ENCODE assay signal across 23 cellular contexts in genomic region chr10:67473850-67474633, GRCh38.
DNase-seq lines count a peak whose midpoint lies in the region; ATAC-seq and TF ChIP-seq lines count a peak whose summit lies in the region.
"Had no signal": no experiment of that assay in that cellular context is flagged by ENCODE, and none has a peak within 500 bp of the region (broad histone marks: within the 10 kb centered on the region; RNA-seq: fewer than 3 reads in every experiment).

No MANE protein-coding gene starts in this region.

- no peaks in the 10 kb centered on the region for H3K79me2 ChIP-seq in PC-3 (ENCODE audit: low read length)

- peaks cover 12% of the 10 kb centered on the region for H3K36me3 Mint-ChIP-seq in mesothelial cell of epicardium
- H3K36me3 Mint-ChIP-seq: CD14-positive monocyte; CD4-positive, alpha-beta memory T cell; CD4-positive, CD25-positive, alpha-beta regulatory T cell had no signal

- intact Hi-C loops in PC-3 (cut with micrococcal nuclease) = no loop called here

- peak; percentile 11 for ATAC-seq in PC-3
- ATAC-seq in HG03097 (IDR thresholded peaks at IDR 0.05; ENCODE audit: low FRiP score, unreplicated experiment) = no peak
- ATAC-seq: GM12878 had no signal

- BruUV-seq in PC-3 (replicated peaks; lab: Mats Ljungman, UMichigan) = no TSS peak

- 0 out of 2 replicates have a peak, but pooled peaks cover 4% of the 10 kb centered on the region for H3K27me3 ChIP-seq in PC-3 (ENCODE audit: low read length)
- H3K27me3 ChIP-seq: BE2C, BLaER1 had no signal

- H3K4me1 Mint-ChIP-seq in mesothelial cell of epicardium = peaks cover 26% of the 10 kb centered on the region
- H3K4me1 Mint-ChIP-seq: CD14-positive monocyte; CD4-positive, CD25-positive, alpha-beta regulatory T cell had no signal

- no peaks in the 10 kb centered on the region for H3K27me3 Mint-ChIP-seq in mesothelial cell of epicardium (ENCODE audit: low read depth)

- POLR2A ChIA-PET in PC-3 (lab: Charles Lee; ENCODE audit: unreplicated experiment) = interaction anchor here (0.6 kb wide), 1 partner anchor 755 kb away, joined by 3 read pairs; no protein-coding TSS in a partner anchor

- DNase-seq in PC-3 (no peak), mesothelial cell of epicardium (ENCODE audit: low spot score in 2 of 2, unreplicated experiment in 2 of 2) (no peak), ureter (ENCODE audit: low spot score) (no peak)
- no peak for DNase-seq in stimulated activated CD4-positive, alpha-beta T cell treated with anti-CD3 and anti-CD28 coated beads, Interleukin-4, amount 100 ng/mL, for 24 hours
- DNase-seq: 8988T; ACHN; BE2C; C1 segment of cervical spinal cord; CD4-positive, alpha-beta memory T cell; CD4-positive, CD25-positive, alpha-beta regulatory T cell; CD8-positive, alpha-beta memory T cell; COR-L47; DMS 273 treated with DMSO at 0.1 percent for 48 hours; DMS153; DMS53; DMS79; DND-41; EL; GDM1 had no signal

- TF ChIP-seq CTCF in PC-3 (conservative IDR thresholded peaks at IDR 0.05; ENCODE audit: low read depth, low read length) (no peak), mesothelial cell of epicardium (IDR thresholded peaks at IDR 0.05; ENCODE audit: unreplicated experiment) (no peak)

- CTCF ChIA-PET in PC-3 (lab: Charles Lee) = interaction anchor here (0.5 kb wide), 1 partner anchor 673 kb away, joined by 4 read pairs; no protein-coding TSS in a partner anchor

- H3K9ac ChIP-seq in PC-3 (ENCODE audit: low read length) = no peak overlapping the region
- H3K9ac ChIP-seq: BLaER1 had no signal

- no peak overlapping the region for H3K4me3 ChIP-seq in PC-3 (ENCODE audit: low read length)
- H3K4me3 ChIP-seq: BLaER1, GM12878 had no signal

- H3K9me2 ChIP-seq in PC-3 (replicated peaks; ENCODE audit: low read length) = no peaks in the 10 kb centered on the region

- H3K36me3 ChIP-seq in PC-3 (ENCODE audit: low read depth, low read length) = no peaks in the 10 kb centered on the region
- H3K36me3 ChIP-seq: BE2C, BLaER1 had no signal

- H3K4me3 Mint-ChIP-seq in mesothelial cell of epicardium = no peak overlapping the region
- H3K4me3 Mint-ChIP-seq: CD14-positive monocyte; CD4-positive, alpha-beta memory T cell; CD4-positive, CD25-positive, alpha-beta regulatory T cell; CD8-positive, alpha-beta memory T cell had no signal

- no peaks in the 10 kb centered on the region for H3F3A ChIP-seq in PC-3 (ENCODE audit: low read length, unreplicated experiment)

- no peaks in the 10 kb centered on the region for H4K20me1 ChIP-seq in PC-3 (ENCODE audit: low read length)
- H4K20me1 ChIP-seq: BLaER1 had no signal

- H3K9me3 ChIP-seq in PC-3 (ENCODE audit: low read length) = peaks cover 10% of the 10 kb centered on the region
- H3K9me3 ChIP-seq: BE2C had no signal

- H3K27ac ChIP-seq in PC-3 (ENCODE audit: low read length) = no peak overlapping the region
- H3K27ac ChIP-seq: BLaER1 had no signal

- no peak overlapping the region for H2AFZ ChIP-seq in PC-3 (ENCODE audit: low read length)

- H3K4me2 ChIP-seq in PC-3 (ENCODE audit: low read length) = no peak overlapping the region
- H3K4me2 ChIP-seq: BLaER1 had no signal

- H3K4me1 ChIP-seq in PC-3 (ENCODE audit: insufficient read depth, low read length) = no peaks in the 10 kb centered on the region
- H3K4me1 ChIP-seq: BE2C, BLaER1 had no signal

- peaks cover 21% of the 10 kb centered on the region for H3K9me3 Mint-ChIP-seq in mesothelial cell of epicardium

- peak overlapping the region; percentile 80 for H3K27ac Mint-ChIP-seq in mesothelial cell of epicardium
- H3K27ac Mint-ChIP-seq: CD14-positive monocyte; CD4-positive, CD25-positive, alpha-beta regulatory T cell; CD8-positive, alpha-beta memory T cell had no signal
